Comparison of ENCODE assay signal across 12 cellular contexts in the genomic region with DNA sequence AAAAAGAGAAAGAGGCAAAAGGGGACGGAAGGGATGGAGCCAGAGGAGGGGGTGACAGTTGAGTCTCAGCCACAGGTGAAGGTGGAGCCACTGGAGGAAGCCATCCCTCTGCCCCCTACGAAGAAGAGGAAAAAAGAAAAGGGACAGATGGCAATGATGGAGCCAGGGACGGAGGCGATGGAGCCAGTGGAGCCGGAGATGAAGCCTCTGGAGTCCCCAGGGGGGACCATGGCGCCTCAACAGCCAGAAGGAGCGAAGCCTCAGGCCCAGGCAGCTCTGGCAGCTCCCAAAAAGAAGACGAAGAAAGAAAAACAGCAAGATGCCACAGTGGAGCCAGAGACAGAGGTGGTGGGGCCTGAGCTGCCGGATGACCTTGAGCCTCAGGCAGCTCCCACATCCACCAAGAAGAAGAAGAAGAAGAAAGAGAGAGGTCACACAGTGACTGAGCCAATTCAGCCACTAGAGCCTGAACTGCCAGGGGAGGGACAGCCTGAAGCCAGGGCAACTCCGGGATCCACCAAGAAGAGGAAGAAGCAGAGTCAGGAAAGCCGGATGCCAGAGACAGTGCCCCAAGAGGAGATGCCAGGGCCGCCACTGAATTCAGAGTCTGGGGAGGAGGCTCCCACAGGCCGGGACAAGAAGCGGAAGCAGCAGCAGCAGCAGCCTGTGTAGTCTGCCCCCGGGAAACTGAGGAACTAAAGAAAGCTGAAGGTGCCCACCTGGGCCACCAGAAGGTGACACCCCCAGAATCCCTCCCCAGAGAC. TPM values are rescaled to one million over a fixed set of nuclear protein-coding genes. Genes with fewer than 3 reads are reported as not detected.
DNase-seq lines count a peak whose midpoint lies in the region; ATAC-seq lines count a peak whose summit lies in the region.
"Had no signal": no experiment of that assay in that cellular context is flagged by ENCODE, and none has a peak within 500 bp of the region (broad histone marks: within the 10 kb centered on the region; RNA-seq: fewer than 3 reads in every experiment).

No MANE protein-coding gene starts in this region.

- no peak overlapping the region for H3K4me2 ChIP-seq in skeletal muscle satellite cell (ENCODE audit: low read length)

- peaks cover 32% of the 10 kb centered on the region for H3K4me1 ChIP-seq in skeletal muscle satellite cell (ENCODE audit: control insufficient read depth, insufficient read depth, low read length)

- H3K9me3 ChIP-seq in T-helper 17 cell (ENCODE audit: control insufficient read depth, low read length, poor library complexity, severe bottlenecking) (no peaks in the 10 kb centered on the region), skeletal muscle satellite cell (replicated peaks; ENCODE audit: low read length) (no peaks in the 10 kb centered on the region)

- H3K4me3 Mint-ChIP-seq in activated naive CD8-positive, alpha-beta T cell = peak overlapping the region; percentile 3
- H3K4me3 Mint-ChIP-seq in activated naive CD8-positive, alpha-beta T cell treated with anti-CD3 and anti-CD28 coated beads for 36 hours = no peak overlapping the region
- no peak overlapping the region for H3K4me3 Mint-ChIP-seq in T-helper 17 cell

- H3K4me3 ChIP-seq in skeletal muscle satellite cell (ENCODE audit: low read length) = no peak overlapping the region

- no peak for DNase-seq in activated naive CD8-positive, alpha-beta T cell treated with anti-CD3 and anti-CD28 coated beads for 36 hours
- no peak for DNase-seq in T-helper 17 cell
- DNase-seq in iPS-NIHi7 (ENCODE audit: extremely low spot score) = no peak
- no peak for DNase-seq in NOMO-1 (lab: John Stamatoyannopoulos, UW; ENCODE audit: unreplicated experiment in 2 of 2)
- DNase-seq: activated CD4-positive, alpha-beta T cell treated with anti-CD3 and anti-CD28 coated beads for 48 hours; activated T-cell treated with anti-CD3 and anti-CD28 coated beads, Interleukin-2, amount 50 U/mL, for 4 hours; hippocampal formation; left colon; NCI-H2029; substantia nigra had no signal

- H3K36me3 ChIP-seq in skeletal muscle satellite cell (ENCODE audit: insufficient read depth, low read length) = peaks cover 28% of the 10 kb centered on the region

- ATAC-seq in T-helper 17 cell = no peak
- ATAC-seq: activated T-cell treated with anti-CD3 and anti-CD28 coated beads, Interleukin-2, amount 50 U/mL, for 4 hours; left colon had no signal

- H3K9me3 Mint-ChIP-seq in activated naive CD8-positive, alpha-beta T cell (ENCODE audit: low read depth) = no peaks in the 10 kb centered on the region
- H3K9me3 Mint-ChIP-seq in activated naive CD8-positive, alpha-beta T cell treated with anti-CD3 and anti-CD28 coated beads for 36 hours = no peaks in the 10 kb centered on the region
- H3K9me3 Mint-ChIP-seq: activated T-cell treated with anti-CD3 and anti-CD28 coated beads, Interleukin-2, amount 50 U/mL, for 4 hours had no signal

- no peak overlapping the region for H3K27ac Mint-ChIP-seq in activated naive CD8-positive, alpha-beta T cell
- no peak overlapping the region for H3K27ac Mint-ChIP-seq in activated naive CD8-positive, alpha-beta T cell treated with anti-CD3 and anti-CD28 coated beads for 36 hours
- H3K27ac Mint-ChIP-seq in T-helper 17 cell = peak overlapping the region; percentile 81

- no peaks in the 10 kb centered on the region for H3K27me3 ChIP-seq in skeletal muscle satellite cell (ENCODE audit: control insufficient read depth, insufficient read depth, low read length)

- H3K4me1 Mint-ChIP-seq in activated naive CD8-positive, alpha-beta T cell (ENCODE audit: low read depth) = peaks cover 27% of the 10 kb centered on the region
- peaks cover 35% of the 10 kb centered on the region for H3K4me1 Mint-ChIP-seq in activated naive CD8-positive, alpha-beta T cell treated with anti-CD3 and anti-CD28 coated beads for 36 hours
- H3K4me1 Mint-ChIP-seq in T-helper 17 cell = peaks cover 28% of the 10 kb centered on the region

- peaks cover 4% of the 10 kb centered on the region for H3K36me3 Mint-ChIP-seq in activated naive CD8-positive, alpha-beta T cell
- peaks cover 37% of the 10 kb centered on the region for H3K36me3 Mint-ChIP-seq in activated naive CD8-positive, alpha-beta T cell treated with anti-CD3 and anti-CD28 coated beads for 36 hours
- H3K36me3 Mint-ChIP-seq in T-helper 17 cell (ENCODE audit: low read depth) = peaks cover 10% of the 10 kb centered on the region

- H3K9ac ChIP-seq in skeletal muscle satellite cell (ENCODE audit: low read depth, low read length) = peak overlapping the region; percentile 11

- peaks cover 4% of the 10 kb centered on the region for H3K27me3 Mint-ChIP-seq in activated naive CD8-positive, alpha-beta T cell
- peaks cover 14% of the 10 kb centered on the region for H3K27me3 Mint-ChIP-seq in activated naive CD8-positive, alpha-beta T cell treated with anti-CD3 and anti-CD28 coated beads for 36 hours
- H3K27me3 Mint-ChIP-seq in T-helper 17 cell = peaks cover 12% of the 10 kb centered on the region

RNA-seq across cellular contexts. Expression of a gene that starts 2.6 kb away (rescaled TPM):
- total RNA-seq in activated naive CD8-positive, alpha-beta T cell treated with anti-CD3 and anti-CD28 coated beads for 36 hours = 10 to 100 TPM; 27.0 to 27.1 TPM
- 1 to 10 TPM in 1 of 2 donors, under 1 TPM in 1; 0.91 to 1.0 TPM for total RNA-seq in T-helper 17 cell
- total RNA-seq in skeletal muscle satellite cell (2012; rRNA removed) = 11.9 and 16.6 TPM in 2 replicates

RNA-seq across cellular contexts. Expression of a gene that starts 4.1 kb away (rescaled TPM):
- 1 to 10 TPM; 3.6 to 4.7 TPM for total RNA-seq in activated naive CD8-positive, alpha-beta T cell treated with anti-CD3 and anti-CD28 coated beads for 36 hours
- 1 to 10 TPM; 3.4 to 4.5 TPM for total RNA-seq in T-helper 17 cell
- total RNA-seq in skeletal muscle satellite cell (2012; rRNA removed) = 0.25 and 0.66 TPM in 2 replicates

RNA-seq across cellular contexts. Expression of a gene that starts 14.7 kb away (rescaled TPM):
- 10 to 100 TPM; 50.0 to 53.2 TPM for total RNA-seq in activated naive CD8-positive, alpha-beta T cell treated with anti-CD3 and anti-CD28 coated beads for 36 hours
- 10 to 100 TPM; 28.4 to 36.2 TPM for total RNA-seq in T-helper 17 cell
- total RNA-seq in skeletal muscle satellite cell (2012; rRNA removed) = 167 and 201 TPM in 2 replicates

RNA-seq across cellular contexts. Expression of a gene that starts 38.6 kb away (rescaled TPM):
- total RNA-seq in activated naive CD8-positive, alpha-beta T cell treated with anti-CD3 and anti-CD28 coated beads for 36 hours = 10 to 100 TPM; 25.5 to 29.1 TPM
- 10 to 100 TPM; 11.0 to 13.1 TPM for total RNA-seq in T-helper 17 cell
- total RNA-seq in skeletal muscle satellite cell (2012; rRNA removed) = 40.1 and 54.0 TPM in 2 replicates

RNA-seq across cellular contexts. Expression of a gene that starts 58.8 kb away (rescaled TPM):
- 10 to 100 TPM in 1 of 2 experiments, 1 to 10 TPM in 1; 9.7 to 10.5 TPM for total RNA-seq in activated naive CD8-positive, alpha-beta T cell treated with anti-CD3 and anti-CD28 coated beads for 36 hours
- total RNA-seq in T-helper 17 cell = 1,000 to 10,000 TPM in 1 of 2 donors, 100 to 1,000 TPM in 1; 967 to 2,209 TPM
- total RNA-seq in skeletal muscle satellite cell (2012; rRNA removed) = 0.66 and 1.0 TPM in 2 replicates

Comparison
In these comparisons a context has a peak if more than half of its experiments do, and no peak if none do; other contexts are left out.
1. RNA of a gene that starts 2.6 kb away (total RNA-seq): 27.0 to 27.1 TPM in activated naive CD8-positive, alpha-beta T cell treated with anti-CD3 and anti-CD28 coated beads for 36 hours; 0.91 to 1.0 TPM in T-helper 17 cell; every median in the first group is over 10 times any median in the second.